1 cellular context compared by ENCODE assay signal in the genomic region with DNA sequence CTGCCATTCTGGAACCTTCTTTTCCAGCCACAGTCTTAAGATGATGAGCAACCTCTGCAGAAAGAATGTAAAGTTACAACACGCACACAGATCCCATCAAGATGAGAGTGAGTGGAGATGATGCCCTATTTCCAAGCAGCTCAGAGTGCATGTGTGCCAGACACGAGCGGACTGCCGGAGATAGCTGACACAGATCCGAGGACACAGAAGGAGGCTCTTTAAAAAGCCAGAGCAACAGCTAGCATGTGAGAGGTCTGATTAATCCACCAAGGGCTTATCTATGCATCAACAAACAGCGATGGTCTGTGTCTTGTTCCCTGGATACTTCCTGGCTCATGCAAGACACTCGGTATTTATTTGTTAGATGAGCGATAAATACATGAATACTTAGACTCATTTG.
TF ChIP-seq lines count a peak whose summit lies in the region.

No MANE protein-coding gene starts in this region.

TF ChIP-seq in K562, 482 proteins besides CTCF, POLR2A, EP300 and RAD21 (continued from another document):
- TF ChIP-seq TAL1 (IDR thresholded peaks at IDR 0.05) (peak; percentile 46), CBFA2T3 (IDR thresholded peaks at IDR 0.05) (peak; percentile 41), CHD4 (IDR thresholded peaks at IDR 0.05; ENCODE audit: insufficient read depth, insufficient replicate concordance, low read depth, low read length, poor library complexity, severe bottlenecking) (no peak), TGIF2 (CRISPR knock-in tag; IDR thresholded peaks at IDR 0.05) (no peak), MEF2A (IDR thresholded peaks at IDR 0.05; ENCODE audit: control insufficient read depth, low read depth, low read length) (no peak), NRF1 (conservative IDR thresholded peaks at IDR 0.05 in 1 of 2, IDR thresholded peaks at IDR 0.05 in 1 of 2) (no peak), ZNF57 (CRISPR knock-in tag; IDR thresholded peaks at IDR 0.05) (no peak), SOX6 (IDR thresholded peaks at IDR 0.05) (peak; percentile 56; the same call in 1 of the 2 replicates), RCOR1 (IDR thresholded peaks at IDR 0.05; ENCODE audit: borderline replicate concordance in 1 of 2, low read depth in 2 of 2, low read length in 2 of 2) (0 out of 4 replicates have a peak, but pooled peaks of 1 of the 2 experiments have one; percentile 19), ZNF253 (CRISPR knock-in tag; conservative IDR thresholded peaks at IDR 0.05) (no peak), KAT2B (IDR thresholded peaks at IDR 0.05; ENCODE audit: low read depth, low read length) (no peak), KDM5B (IDR thresholded peaks at IDR 0.05; ENCODE audit: insufficient replicate concordance, low read depth, low read length) (no peak), PHF20 (IDR thresholded peaks at IDR 0.05; ENCODE audit: partially characterized antibody) (no peak), CTBP1 (IDR thresholded peaks at IDR 0.05; ENCODE audit: borderline replicate concordance) (peak; percentile 34; the same call in 1 of the 2 replicates), KLF10 (CRISPR knock-in tag; IDR thresholded peaks at IDR 0.05) (no peak), TEAD4 (IDR thresholded peaks at IDR 0.05; ENCODE audit: low read length) (peak; percentile 56; the same call in 1 of the 2 replicates), TEAD4 (CRISPR knock-in tag; IDR thresholded peaks at IDR 0.05; ENCODE audit: borderline replicate concordance) (no peak), FUS (optimal IDR thresholded peaks at IDR 0.05; ENCODE audit: low read depth, low read length) (no peak), RB1 (IDR thresholded peaks at IDR 0.05; ENCODE audit: low read depth) (no peak), TCFL5 (CRISPR knock-in tag; conservative IDR thresholded peaks at IDR 0.05) (no peak), ZNF133 (CRISPR knock-in tag; IDR thresholded peaks at IDR 0.05) (no peak), ZNF76 (CRISPR knock-in tag; IDR thresholded peaks at IDR 0.05; ENCODE audit: borderline replicate concordance) (no peak), CBFA2T2 (conservative IDR thresholded peaks at IDR 0.05) (peak; percentile 32; the same call in 1 of the 2 replicates), ZNF830 (CRISPR knock-in tag; IDR thresholded peaks at IDR 0.05) (no peak)
- TF ChIP-seq, protein P1, sequence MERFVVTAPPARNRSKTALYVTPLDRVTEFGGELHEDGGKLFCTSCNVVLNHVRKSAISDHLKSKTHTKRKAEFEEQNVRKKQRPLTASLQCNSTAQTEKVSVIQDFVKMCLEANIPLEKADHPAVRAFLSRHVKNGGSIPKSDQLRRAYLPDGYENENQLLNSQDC (CRISPR knock-in tag; IDR thresholded peaks at IDR 0.05) = no peak
- TF ChIP-seq, protein P2, sequence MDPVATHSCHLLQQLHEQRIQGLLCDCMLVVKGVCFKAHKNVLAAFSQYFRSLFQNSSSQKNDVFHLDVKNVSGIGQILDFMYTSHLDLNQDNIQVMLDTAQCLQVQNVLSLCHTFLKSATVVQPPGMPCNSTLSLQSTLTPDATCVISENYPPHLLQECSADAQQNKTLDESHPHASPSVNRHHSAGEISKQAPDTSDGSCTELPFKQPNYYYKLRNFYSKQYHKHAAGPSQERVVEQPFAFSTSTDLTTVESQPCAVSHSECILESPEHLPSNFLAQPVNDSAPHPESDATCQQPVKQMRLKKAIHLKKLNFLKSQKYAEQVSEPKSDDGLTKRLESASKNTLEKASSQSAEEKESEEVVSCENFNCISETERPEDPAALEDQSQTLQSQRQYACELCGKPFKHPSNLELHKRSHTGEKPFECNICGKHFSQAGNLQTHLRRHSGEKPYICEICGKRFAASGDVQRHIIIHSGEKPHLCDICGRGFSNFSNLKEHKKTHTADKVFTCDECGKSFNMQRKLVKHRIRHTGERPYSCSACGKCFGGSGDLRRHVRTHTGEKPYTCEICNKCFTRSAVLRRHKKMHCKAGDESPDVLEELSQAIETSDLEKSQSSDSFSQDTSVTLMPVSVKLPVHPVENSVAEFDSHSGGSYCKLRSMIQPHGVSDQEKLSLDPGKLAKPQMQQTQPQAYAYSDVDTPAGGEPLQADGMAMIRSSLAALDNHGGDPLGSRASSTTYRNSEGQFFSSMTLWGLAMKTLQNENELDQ (CRISPR knock-in tag; IDR thresholded peaks at IDR 0.05; ENCODE audit: borderline replicate concordance) = no peak
- TF ChIP-seq, protein P3, sequence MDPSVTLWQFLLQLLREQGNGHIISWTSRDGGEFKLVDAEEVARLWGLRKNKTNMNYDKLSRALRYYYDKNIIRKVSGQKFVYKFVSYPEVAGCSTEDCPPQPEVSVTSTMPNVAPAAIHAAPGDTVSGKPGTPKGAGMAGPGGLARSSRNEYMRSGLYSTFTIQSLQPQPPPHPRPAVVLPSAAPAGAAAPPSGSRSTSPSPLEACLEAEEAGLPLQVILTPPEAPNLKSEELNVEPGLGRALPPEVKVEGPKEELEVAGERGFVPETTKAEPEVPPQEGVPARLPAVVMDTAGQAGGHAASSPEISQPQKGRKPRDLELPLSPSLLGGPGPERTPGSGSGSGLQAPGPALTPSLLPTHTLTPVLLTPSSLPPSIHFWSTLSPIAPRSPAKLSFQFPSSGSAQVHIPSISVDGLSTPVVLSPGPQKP (CRISPR knock-in tag; IDR thresholded peaks at IDR 0.05) = no peak
- TF ChIP-seq, protein P4, sequence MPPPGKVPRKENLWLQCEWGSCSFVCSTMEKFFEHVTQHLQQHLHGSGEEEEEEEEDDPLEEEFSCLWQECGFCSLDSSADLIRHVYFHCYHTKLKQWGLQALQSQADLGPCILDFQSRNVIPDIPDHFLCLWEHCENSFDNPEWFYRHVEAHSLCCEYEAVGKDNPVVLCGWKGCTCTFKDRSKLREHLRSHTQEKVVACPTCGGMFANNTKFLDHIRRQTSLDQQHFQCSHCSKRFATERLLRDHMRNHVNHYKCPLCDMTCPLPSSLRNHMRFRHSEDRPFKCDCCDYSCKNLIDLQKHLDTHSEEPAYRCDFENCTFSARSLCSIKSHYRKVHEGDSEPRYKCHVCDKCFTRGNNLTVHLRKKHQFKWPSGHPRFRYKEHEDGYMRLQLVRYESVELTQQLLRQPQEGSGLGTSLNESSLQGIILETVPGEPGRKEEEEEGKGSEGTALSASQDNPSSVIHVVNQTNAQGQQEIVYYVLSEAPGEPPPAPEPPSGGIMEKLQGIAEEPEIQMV (tag; conservative IDR thresholded peaks at IDR 0.05; ENCODE audit: low read depth) = no peak
- TF ChIP-seq, protein P5, sequence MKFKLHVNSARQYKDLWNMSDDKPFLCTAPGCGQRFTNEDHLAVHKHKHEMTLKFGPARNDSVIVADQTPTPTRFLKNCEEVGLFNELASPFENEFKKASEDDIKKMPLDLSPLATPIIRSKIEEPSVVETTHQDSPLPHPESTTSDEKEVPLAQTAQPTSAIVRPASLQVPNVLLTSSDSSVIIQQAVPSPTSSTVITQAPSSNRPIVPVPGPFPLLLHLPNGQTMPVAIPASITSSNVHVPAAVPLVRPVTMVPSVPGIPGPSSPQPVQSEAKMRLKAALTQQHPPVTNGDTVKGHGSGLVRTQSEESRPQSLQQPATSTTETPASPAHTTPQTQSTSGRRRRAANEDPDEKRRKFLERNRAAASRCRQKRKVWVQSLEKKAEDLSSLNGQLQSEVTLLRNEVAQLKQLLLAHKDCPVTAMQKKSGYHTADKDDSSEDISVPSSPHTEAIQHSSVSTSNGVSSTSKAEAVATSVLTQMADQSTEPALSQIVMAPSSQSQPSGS (CRISPR knock-in tag; IDR thresholded peaks at IDR 0.05) = no peak
- TF ChIP-seq, protein P6, sequence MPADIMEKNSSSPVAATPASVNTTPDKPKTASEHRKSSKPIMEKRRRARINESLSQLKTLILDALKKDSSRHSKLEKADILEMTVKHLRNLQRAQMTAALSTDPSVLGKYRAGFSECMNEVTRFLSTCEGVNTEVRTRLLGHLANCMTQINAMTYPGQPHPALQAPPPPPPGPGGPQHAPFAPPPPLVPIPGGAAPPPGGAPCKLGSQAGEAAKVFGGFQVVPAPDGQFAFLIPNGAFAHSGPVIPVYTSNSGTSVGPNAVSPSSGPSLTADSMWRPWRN (IDR thresholded peaks at IDR 0.05; ENCODE audit: low read depth) = peak; percentile 46; the same call in 1 of the 2 replicates
- TF ChIP-seq, protein P7, sequence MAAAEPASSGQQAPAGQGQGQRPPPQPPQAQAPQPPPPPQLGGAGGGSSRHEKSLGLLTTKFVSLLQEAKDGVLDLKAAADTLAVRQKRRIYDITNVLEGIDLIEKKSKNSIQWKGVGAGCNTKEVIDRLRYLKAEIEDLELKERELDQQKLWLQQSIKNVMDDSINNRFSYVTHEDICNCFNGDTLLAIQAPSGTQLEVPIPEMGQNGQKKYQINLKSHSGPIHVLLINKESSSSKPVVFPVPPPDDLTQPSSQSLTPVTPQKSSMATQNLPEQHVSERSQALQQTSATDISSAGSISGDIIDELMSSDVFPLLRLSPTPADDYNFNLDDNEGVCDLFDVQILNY (CRISPR knock-in tag; IDR thresholded peaks at IDR 0.05) = no peak
- TF ChIP-seq, protein P8, sequence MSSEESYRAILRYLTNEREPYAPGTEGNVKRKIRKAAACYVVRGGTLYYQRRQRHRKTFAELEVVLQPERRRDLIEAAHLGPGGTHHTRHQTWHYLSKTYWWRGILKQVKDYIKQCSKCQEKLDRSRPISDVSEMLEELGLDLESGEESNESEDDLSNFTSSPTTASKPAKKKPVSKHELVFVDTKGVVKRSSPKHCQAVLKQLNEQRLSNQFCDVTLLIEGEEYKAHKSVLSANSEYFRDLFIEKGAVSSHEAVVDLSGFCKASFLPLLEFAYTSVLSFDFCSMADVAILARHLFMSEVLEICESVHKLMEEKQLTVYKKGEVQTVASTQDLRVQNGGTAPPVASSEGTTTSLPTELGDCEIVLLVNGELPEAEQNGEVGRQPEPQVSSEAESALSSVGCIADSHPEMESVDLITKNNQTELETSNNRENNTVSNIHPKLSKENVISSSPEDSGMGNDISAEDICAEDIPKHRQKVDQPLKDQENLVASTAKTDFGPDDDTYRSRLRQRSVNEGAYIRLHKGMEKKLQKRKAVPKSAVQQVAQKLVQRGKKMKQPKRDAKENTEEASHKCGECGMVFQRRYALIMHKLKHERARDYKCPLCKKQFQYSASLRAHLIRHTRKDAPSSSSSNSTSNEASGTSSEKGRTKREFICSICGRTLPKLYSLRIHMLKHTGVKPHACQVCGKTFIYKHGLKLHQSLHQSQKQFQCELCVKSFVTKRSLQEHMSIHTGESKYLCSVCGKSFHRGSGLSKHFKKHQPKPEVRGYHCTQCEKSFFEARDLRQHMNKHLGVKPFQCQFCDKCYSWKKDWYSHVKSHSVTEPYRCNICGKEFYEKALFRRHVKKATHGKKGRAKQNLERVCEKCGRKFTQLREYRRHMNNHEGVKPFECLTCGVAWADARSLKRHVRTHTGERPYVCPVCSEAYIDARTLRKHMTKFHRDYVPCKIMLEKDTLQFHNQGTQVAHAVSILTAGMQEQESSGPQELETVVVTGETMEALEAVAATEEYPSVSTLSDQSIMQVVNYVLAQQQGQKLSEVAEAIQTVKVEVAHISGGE (CRISPR knock-in tag; IDR thresholded peaks at IDR 0.05) = no peak
- TF ChIP-seq, protein P9, sequence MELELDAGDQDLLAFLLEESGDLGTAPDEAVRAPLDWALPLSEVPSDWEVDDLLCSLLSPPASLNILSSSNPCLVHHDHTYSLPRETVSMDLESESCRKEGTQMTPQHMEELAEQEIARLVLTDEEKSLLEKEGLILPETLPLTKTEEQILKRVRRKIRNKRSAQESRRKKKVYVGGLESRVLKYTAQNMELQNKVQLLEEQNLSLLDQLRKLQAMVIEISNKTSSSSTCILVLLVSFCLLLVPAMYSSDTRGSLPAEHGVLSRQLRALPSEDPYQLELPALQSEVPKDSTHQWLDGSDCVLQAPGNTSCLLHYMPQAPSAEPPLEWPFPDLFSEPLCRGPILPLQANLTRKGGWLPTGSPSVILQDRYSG (tag; conservative IDR thresholded peaks at IDR 0.05; ENCODE audit: low read depth) = no peak
- TF ChIP-seq, protein P10, sequence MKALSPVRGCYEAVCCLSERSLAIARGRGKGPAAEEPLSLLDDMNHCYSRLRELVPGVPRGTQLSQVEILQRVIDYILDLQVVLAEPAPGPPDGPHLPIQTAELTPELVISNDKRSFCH (CRISPR knock-in tag; IDR thresholded peaks at IDR 0.05) = no peak
- TF ChIP-seq, protein P10 (tag; IDR thresholded peaks at IDR 0.05) = no peak
- TF ChIP-seq, protein P11, sequence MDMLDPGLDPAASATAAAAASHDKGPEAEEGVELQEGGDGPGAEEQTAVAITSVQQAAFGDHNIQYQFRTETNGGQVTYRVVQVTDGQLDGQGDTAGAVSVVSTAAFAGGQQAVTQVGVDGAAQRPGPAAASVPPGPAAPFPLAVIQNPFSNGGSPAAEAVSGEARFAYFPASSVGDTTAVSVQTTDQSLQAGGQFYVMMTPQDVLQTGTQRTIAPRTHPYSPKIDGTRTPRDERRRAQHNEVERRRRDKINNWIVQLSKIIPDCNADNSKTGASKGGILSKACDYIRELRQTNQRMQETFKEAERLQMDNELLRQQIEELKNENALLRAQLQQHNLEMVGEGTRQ (CRISPR knock-in tag; IDR thresholded peaks at IDR 0.05) = no peak
- TF ChIP-seq, protein P12, sequence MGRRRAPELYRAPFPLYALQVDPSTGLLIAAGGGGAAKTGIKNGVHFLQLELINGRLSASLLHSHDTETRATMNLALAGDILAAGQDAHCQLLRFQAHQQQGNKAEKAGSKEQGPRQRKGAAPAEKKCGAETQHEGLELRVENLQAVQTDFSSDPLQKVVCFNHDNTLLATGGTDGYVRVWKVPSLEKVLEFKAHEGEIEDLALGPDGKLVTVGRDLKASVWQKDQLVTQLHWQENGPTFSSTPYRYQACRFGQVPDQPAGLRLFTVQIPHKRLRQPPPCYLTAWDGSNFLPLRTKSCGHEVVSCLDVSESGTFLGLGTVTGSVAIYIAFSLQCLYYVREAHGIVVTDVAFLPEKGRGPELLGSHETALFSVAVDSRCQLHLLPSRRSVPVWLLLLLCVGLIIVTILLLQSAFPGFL (CRISPR knock-in tag; IDR thresholded peaks at IDR 0.05) = no peak
- TF ChIP-seq, protein P13, sequence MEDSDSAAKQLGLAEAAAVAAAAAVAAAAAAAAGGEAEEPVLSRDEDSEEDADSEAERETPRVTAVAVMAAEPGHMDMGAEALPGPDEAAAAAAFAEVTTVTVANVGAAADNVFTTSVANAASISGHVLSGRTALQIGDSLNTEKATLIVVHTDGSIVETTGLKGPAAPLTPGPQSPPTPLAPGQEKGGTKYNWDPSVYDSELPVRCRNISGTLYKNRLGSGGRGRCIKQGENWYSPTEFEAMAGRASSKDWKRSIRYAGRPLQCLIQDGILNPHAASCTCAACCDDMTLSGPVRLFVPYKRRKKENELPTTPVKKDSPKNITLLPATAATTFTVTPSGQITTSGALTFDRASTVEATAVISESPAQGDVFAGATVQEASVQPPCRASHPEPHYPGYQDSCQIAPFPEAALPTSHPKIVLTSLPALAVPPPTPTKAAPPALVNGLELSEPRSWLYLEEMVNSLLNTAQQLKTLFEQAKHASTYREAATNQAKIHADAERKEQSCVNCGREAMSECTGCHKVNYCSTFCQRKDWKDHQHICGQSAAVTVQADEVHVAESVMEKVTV (CRISPR knock-in tag; IDR thresholded peaks at IDR 0.05) = no peak
- TF ChIP-seq, protein P14, sequence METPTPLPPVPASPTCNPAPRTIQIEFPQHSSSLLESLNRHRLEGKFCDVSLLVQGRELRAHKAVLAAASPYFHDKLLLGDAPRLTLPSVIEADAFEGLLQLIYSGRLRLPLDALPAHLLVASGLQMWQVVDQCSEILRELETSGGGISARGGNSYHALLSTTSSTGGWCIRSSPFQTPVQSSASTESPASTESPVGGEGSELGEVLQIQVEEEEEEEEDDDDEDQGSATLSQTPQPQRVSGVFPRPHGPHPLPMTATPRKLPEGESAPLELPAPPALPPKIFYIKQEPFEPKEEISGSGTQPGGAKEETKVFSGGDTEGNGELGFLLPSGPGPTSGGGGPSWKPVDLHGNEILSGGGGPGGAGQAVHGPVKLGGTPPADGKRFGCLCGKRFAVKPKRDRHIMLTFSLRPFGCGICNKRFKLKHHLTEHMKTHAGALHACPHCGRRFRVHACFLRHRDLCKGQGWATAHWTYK (CRISPR knock-in tag; IDR thresholded peaks at IDR 0.05) = 0 out of 2 replicates have a peak, but pooled peaks have one; percentile 30
